Comparison of ENCODE assay signal across 1 cellular context in the genomic region with DNA sequence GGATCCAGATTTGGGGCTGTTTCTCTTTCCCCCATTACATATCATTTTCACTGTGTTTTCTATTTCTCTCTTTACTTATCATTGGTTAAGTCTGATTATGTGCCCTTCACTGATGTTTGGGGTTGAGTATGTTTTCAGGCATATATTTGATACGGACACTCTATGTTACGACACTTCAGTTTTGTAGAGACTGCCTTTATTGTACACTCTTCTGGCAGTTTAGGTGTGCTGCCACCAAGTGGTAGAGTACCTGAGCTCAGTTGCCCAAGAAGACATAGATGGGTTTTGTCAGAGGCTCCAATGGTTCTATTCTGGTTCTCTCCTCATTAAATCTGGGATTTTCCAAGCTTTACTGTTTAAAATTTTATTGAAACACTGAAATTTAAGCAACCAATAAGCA.
TF ChIP-seq lines count a peak whose summit lies in the region.

No MANE protein-coding gene starts in this region.

TF ChIP-seq in WTC11, 78 proteins besides CTCF, POLR2A, EP300 and RAD21 (continued from another document):
- TF ChIP-seq, protein P1, sequence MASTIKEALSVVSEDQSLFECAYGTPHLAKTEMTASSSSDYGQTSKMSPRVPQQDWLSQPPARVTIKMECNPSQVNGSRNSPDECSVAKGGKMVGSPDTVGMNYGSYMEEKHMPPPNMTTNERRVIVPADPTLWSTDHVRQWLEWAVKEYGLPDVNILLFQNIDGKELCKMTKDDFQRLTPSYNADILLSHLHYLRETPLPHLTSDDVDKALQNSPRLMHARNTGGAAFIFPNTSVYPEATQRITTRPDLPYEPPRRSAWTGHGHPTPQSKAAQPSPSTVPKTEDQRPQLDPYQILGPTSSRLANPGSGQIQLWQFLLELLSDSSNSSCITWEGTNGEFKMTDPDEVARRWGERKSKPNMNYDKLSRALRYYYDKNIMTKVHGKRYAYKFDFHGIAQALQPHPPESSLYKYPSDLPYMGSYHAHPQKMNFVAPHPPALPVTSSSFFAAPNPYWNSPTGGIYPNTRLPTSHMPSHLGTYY (CRISPR knock-in tag; IDR thresholded peaks at IDR 0.05) = no peak
- TF ChIP-seq ZNF219 (CRISPR knock-in tag; IDR thresholded peaks at IDR 0.05; ENCODE audit: borderline replicate concordance) (no peak), SMAD4 (CRISPR knock-in tag; IDR thresholded peaks at IDR 0.05) (no peak)
- TF ChIP-seq, protein P2, sequence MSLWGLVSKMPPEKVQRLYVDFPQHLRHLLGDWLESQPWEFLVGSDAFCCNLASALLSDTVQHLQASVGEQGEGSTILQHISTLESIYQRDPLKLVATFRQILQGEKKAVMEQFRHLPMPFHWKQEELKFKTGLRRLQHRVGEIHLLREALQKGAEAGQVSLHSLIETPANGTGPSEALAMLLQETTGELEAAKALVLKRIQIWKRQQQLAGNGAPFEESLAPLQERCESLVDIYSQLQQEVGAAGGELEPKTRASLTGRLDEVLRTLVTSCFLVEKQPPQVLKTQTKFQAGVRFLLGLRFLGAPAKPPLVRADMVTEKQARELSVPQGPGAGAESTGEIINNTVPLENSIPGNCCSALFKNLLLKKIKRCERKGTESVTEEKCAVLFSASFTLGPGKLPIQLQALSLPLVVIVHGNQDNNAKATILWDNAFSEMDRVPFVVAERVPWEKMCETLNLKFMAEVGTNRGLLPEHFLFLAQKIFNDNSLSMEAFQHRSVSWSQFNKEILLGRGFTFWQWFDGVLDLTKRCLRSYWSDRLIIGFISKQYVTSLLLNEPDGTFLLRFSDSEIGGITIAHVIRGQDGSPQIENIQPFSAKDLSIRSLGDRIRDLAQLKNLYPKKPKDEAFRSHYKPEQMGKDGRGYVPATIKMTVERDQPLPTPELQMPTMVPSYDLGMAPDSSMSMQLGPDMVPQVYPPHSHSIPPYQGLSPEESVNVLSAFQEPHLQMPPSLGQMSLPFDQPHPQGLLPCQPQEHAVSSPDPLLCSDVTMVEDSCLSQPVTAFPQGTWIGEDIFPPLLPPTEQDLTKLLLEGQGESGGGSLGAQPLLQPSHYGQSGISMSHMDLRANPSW (CRISPR knock-in tag; conservative IDR thresholded peaks at IDR 0.05; ENCODE audit: low read depth) = no peak
- TF ChIP-seq, protein P3, sequence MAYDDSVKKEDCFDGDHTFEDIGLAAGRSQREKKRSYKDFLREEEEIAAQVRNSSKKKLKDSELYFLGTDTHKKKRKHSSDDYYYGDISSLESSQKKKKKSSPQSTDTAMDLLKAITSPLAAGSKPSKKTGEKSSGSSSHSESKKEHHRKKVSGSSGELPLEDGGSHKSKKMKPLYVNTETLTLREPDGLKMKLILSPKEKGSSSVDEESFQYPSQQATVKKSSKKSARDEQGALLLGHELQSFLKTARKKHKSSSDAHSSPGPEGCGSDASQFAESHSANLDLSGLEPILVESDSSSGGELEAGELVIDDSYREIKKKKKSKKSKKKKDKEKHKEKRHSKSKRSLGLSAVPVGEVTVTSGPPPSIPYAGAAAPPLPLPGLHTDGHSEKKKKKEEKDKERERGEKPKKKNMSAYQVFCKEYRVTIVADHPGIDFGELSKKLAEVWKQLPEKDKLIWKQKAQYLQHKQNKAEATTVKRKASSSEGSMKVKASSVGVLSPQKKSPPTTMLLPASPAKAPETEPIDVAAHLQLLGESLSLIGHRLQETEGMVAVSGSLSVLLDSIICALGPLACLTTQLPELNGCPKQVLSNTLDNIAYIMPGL (CRISPR knock-in tag; IDR thresholded peaks at IDR 0.05) = no peak
- TF ChIP-seq, protein P4, sequence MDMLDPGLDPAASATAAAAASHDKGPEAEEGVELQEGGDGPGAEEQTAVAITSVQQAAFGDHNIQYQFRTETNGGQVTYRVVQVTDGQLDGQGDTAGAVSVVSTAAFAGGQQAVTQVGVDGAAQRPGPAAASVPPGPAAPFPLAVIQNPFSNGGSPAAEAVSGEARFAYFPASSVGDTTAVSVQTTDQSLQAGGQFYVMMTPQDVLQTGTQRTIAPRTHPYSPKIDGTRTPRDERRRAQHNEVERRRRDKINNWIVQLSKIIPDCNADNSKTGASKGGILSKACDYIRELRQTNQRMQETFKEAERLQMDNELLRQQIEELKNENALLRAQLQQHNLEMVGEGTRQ (CRISPR knock-in tag; IDR thresholded peaks at IDR 0.05) = no peak
